In genomic region chr14:95025941-95026340, GRCh38 we compare ENCODE assay signal across 16 cellular contexts.
DNase-seq lines count a peak whose midpoint lies in the region; ATAC-seq and TF ChIP-seq lines count a peak whose summit lies in the region.
"Had no signal": no experiment of that assay in that cellular context is flagged by ENCODE, and none has a peak within 500 bp of the region (broad histone marks: within the 10 kb centered on the region; RNA-seq: fewer than 3 reads in every experiment).

No MANE protein-coding gene starts in this region.

- H4K12ac ChIP-seq in trophoblast cell (ENCODE audit: low read depth, low read length) = no peak overlapping the region

- no peaks in the 10 kb centered on the region for H3F3A ChIP-seq in smooth muscle cell (ENCODE audit: low read depth)

- H3K4me1 ChIP-seq in lung (ENCODE audit: control insufficient read depth in 2 of 2, insufficient read depth in 2 of 2, low read length in 2 of 2) (no peaks in the 10 kb centered on the region), trophoblast cell (ENCODE audit: control insufficient read depth in 1 of 2, insufficient read depth in 2 of 2, low read length in 2 of 2) (peaks cover 0 to 6% of the 10 kb centered on the region in 2 experiments), smooth muscle cell (ENCODE audit: low read depth) (no peaks in the 10 kb centered on the region)

- H2BK12ac ChIP-seq in trophoblast cell (ENCODE audit: low read length) = no peak overlapping the region

- no peak overlapping the region for H2AFZ ChIP-seq in trophoblast cell (ENCODE audit: insufficient read depth, low read length, poor library complexity)
- H2AFZ ChIP-seq in smooth muscle cell (ENCODE audit: low read depth) = no peak overlapping the region
- H2AFZ ChIP-seq: GM23338 had no signal

- no peak overlapping the region for H3K4me3 Mint-ChIP-seq in activated CD8-positive, alpha-beta T cell treated with anti-CD3 and anti-CD28 coated beads, Interleukin-2, amount 10 ng/mL, durations not matched to agents 7 days and 5 days
- no peak overlapping the region for H3K4me3 Mint-ChIP-seq in activated CD8-positive, alpha-beta T cell treated with anti-CD3 and anti-CD28 coated beads for 36 hours
- H3K4me3 Mint-ChIP-seq: CD14-positive monocyte; CD8-positive, alpha-beta T cell; GM23338; H9 had no signal

- no peak overlapping the region for H4K8ac ChIP-seq in trophoblast cell (ENCODE audit: low read depth, low read length)

- no peak for TF ChIP-seq CTCF in activated CD8-positive, alpha-beta T cell treated with anti-CD3 and anti-CD28 coated beads for 36 hours (IDR thresholded peaks at IDR 0.05)
- TF ChIP-seq CTCF in coronary artery (IDR thresholded peaks at IDR 0.05) = no peak
- no peak for TF ChIP-seq CTCF in lung (IDR thresholded peaks at IDR 0.05; ENCODE audit: control extremely low read depth, extremely low read depth)
- no peak for TF ChIP-seq CTCF in smooth muscle cell (IDR thresholded peaks at IDR 0.05; ENCODE audit: borderline replicate concordance, insufficient read depth, poor library complexity, severe bottlenecking)

- peaks cover 3% of the 10 kb centered on the region for H3K9me3 Mint-ChIP-seq in activated CD8-positive, alpha-beta T cell treated with anti-CD3 and anti-CD28 coated beads, Interleukin-2, amount 10 ng/mL, durations not matched to agents 7 days and 5 days (ENCODE audit: insufficient read depth)
- H3K9me3 Mint-ChIP-seq in activated CD8-positive, alpha-beta T cell treated with anti-CD3 and anti-CD28 coated beads for 36 hours = peaks cover 6% of the 10 kb centered on the region

- POLR2A ChIA-PET in activated CD8-positive, alpha-beta T cell treated with anti-CD3 and anti-CD28 coated beads, Interleukin-2, amount 10 ng/mL, durations not matched to agents 7 days and 5 days (lab: Charles Lee) = no interaction called here
- POLR2A ChIA-PET in activated CD8-positive, alpha-beta T cell treated with anti-CD3 and anti-CD28 coated beads for 36 hours (lab: Charles Lee) = no interaction called here

- CTCF ChIA-PET in activated CD8-positive, alpha-beta T cell treated with anti-CD3 and anti-CD28 coated beads, Interleukin-2, amount 10 ng/mL, durations not matched to agents 7 days and 5 days (lab: Charles Lee) = no interaction called here
- CTCF ChIA-PET in activated CD8-positive, alpha-beta T cell treated with anti-CD3 and anti-CD28 coated beads for 36 hours (lab: Charles Lee) = no interaction called here

- H3K23ac ChIP-seq in trophoblast cell (ENCODE audit: low read length) = no peak overlapping the region

- peaks cover 1% of the 10 kb centered on the region for H3K4me1 Mint-ChIP-seq in activated CD8-positive, alpha-beta T cell treated with anti-CD3 and anti-CD28 coated beads, Interleukin-2, amount 10 ng/mL, durations not matched to agents 7 days and 5 days (ENCODE audit: low read depth)
- H3K4me1 Mint-ChIP-seq in activated CD8-positive, alpha-beta T cell treated with anti-CD3 and anti-CD28 coated beads for 36 hours (ENCODE audit: low read depth) = peaks cover under 1% of the 10 kb centered on the region
- H3K4me1 Mint-ChIP-seq: CD14-positive monocyte, GM23338 had no signal

- H3K4me2 ChIP-seq in trophoblast cell (ENCODE audit: low read length) (no peak overlapping the region), smooth muscle cell (no peak overlapping the region)
- H3K4me2 ChIP-seq: GM23338 had no signal

- no peak overlapping the region for H3K14ac ChIP-seq in trophoblast cell (ENCODE audit: low read length)

- H3K27ac ChIP-seq in coronary artery (no peak overlapping the region), lung (ENCODE audit: low read depth in 1 of 2, low read length in 1 of 2) (no peak overlapping the region), trophoblast cell (ENCODE audit: low read depth, low read length) (no peak overlapping the region), smooth muscle cell (ENCODE audit: low read depth) (no peak overlapping the region)
- H3K27ac ChIP-seq: 22Rv1 had no signal

- no peak overlapping the region for H2AK5ac ChIP-seq in trophoblast cell (ENCODE audit: low read length)

- H4K91ac ChIP-seq in trophoblast cell (ENCODE audit: low read depth, low read length) = no peak overlapping the region

- peaks cover 3 to 7% of the 10 kb centered on the region in 2 donors for H3K9me3 ChIP-seq in lung (ENCODE audit: control insufficient read depth in 2 of 2, insufficient read depth in 1 of 2, low read length in 1 of 2)
- H3K9me3 ChIP-seq in trophoblast cell (ENCODE audit: insufficient read depth, low read depth, low read length) = no peaks in the 10 kb centered on the region
- no peaks in the 10 kb centered on the region for H3K9me3 ChIP-seq in smooth muscle cell (replicated peaks; ENCODE audit: low read depth)

- H3K9ac ChIP-seq in trophoblast cell (ENCODE audit: low read length) (peak overlapping the region; percentile 41), smooth muscle cell (ENCODE audit: low read depth) (no peak overlapping the region)

- H3K27me3 Mint-ChIP-seq in activated CD8-positive, alpha-beta T cell treated with anti-CD3 and anti-CD28 coated beads, Interleukin-2, amount 10 ng/mL, durations not matched to agents 7 days and 5 days (ENCODE audit: low read depth) = peaks cover 14% of the 10 kb centered on the region
- peaks cover 5% of the 10 kb centered on the region for H3K27me3 Mint-ChIP-seq in activated CD8-positive, alpha-beta T cell treated with anti-CD3 and anti-CD28 coated beads for 36 hours

- H3K36me3 ChIP-seq in lung (ENCODE audit: control insufficient read depth in 2 of 2, insufficient read depth in 2 of 2, low read length in 2 of 2) (no peaks in the 10 kb centered on the region), trophoblast cell (ENCODE audit: control insufficient read depth in 1 of 2, insufficient read depth in 2 of 2, low read length in 2 of 2) (no peaks in the 10 kb centered on the region), smooth muscle cell (ENCODE audit: low read depth) (no peaks in the 10 kb centered on the region)

- intact Hi-C loops in activated CD8-positive, alpha-beta T cell treated with anti-CD3 and anti-CD28 coated beads for 36 hours (cut with micrococcal nuclease) = no loop called here

- no peak overlapping the region for H2BK120ac ChIP-seq in trophoblast cell (ENCODE audit: insufficient read depth, low read length, poor library complexity)

- H3K79me2 ChIP-seq in trophoblast cell (ENCODE audit: control insufficient read depth, insufficient read depth, low read length, poor library complexity) (no peaks in the 10 kb centered on the region), smooth muscle cell (ENCODE audit: low read depth) (no peaks in the 10 kb centered on the region)

- H3K4me3 ChIP-seq in coronary artery (no peak overlapping the region), lung (no peak overlapping the region), trophoblast cell (ENCODE audit: low read depth, low read length) (no peak overlapping the region), smooth muscle cell (no peak overlapping the region)
- H3K4me3 ChIP-seq: GM23338 had no signal

- H3K18ac ChIP-seq in trophoblast cell (ENCODE audit: low read length) = no peak overlapping the region

- H3K79me1 ChIP-seq in trophoblast cell (ENCODE audit: low read length) = peaks cover 1% of the 10 kb centered on the region

- 92 to 95% methylated on average over 6 of the region's 6 CpGs for WGBS in lung, 2 donors
- WGBS in trophoblast cell (ENCODE audit: extremely low coverage, insufficient coverage, insufficient read length) = no CpG with 5 or more reads among the region's 6 CpGs
- 95% methylated on average over 6 of the region's 6 CpGs for WGBS in smooth muscle cell (ENCODE audit: low lambda C conversion rate)

- H3K36me3 Mint-ChIP-seq in activated CD8-positive, alpha-beta T cell treated with anti-CD3 and anti-CD28 coated beads, Interleukin-2, amount 10 ng/mL, durations not matched to agents 7 days and 5 days (ENCODE audit: low read depth) = no peaks in the 10 kb centered on the region
- H3K36me3 Mint-ChIP-seq in activated CD8-positive, alpha-beta T cell treated with anti-CD3 and anti-CD28 coated beads for 36 hours (ENCODE audit: low read depth) = no peaks in the 10 kb centered on the region
- H3K36me3 Mint-ChIP-seq: CD14-positive monocyte; CD8-positive, alpha-beta T cell had no signal

- no peaks in the 10 kb centered on the region for H4K20me1 ChIP-seq in smooth muscle cell (ENCODE audit: low read depth)

- no peak overlapping the region for H3K4ac ChIP-seq in trophoblast cell (ENCODE audit: low read depth, low read length)

- H3K27ac Mint-ChIP-seq in activated CD8-positive, alpha-beta T cell treated with anti-CD3 and anti-CD28 coated beads, Interleukin-2, amount 10 ng/mL, durations not matched to agents 7 days and 5 days = no peak overlapping the region
- no peak overlapping the region for H3K27ac Mint-ChIP-seq in activated CD8-positive, alpha-beta T cell treated with anti-CD3 and anti-CD28 coated beads for 36 hours
- H3K27ac Mint-ChIP-seq: CD14-positive monocyte; CD8-positive, alpha-beta T cell; GM23338; H9 had no signal

- peak; percentile 9 for DNase-seq in activated CD8-positive, alpha-beta T cell treated with anti-CD3 and anti-CD28 coated beads, Interleukin-2, amount 10 ng/mL, durations not matched to agents 7 days and 5 days
- DNase-seq in activated CD8-positive, alpha-beta T cell treated with anti-CD3 and anti-CD28 coated beads for 36 hours = no peak
- peak; percentile 41 for DNase-seq in coronary artery (ENCODE audit: low spot score)
- DNase-seq in lung (ENCODE audit: low spot score) = peak; percentile 20
- no peak for DNase-seq in trophoblast cell
- no peak for DNase-seq in putamen (ENCODE audit: low spot score)
- no peak for DNase-seq in smooth muscle cell (lab: John Stamatoyannopoulos, UW; ENCODE audit: unreplicated experiment)
- DNase-seq: CD8-positive, alpha-beta T cell; COR-L47; DMS153; DMS79 treated with DMSO at 0.1 percent for 48 hours; H9 had no signal

- H2BK5ac ChIP-seq in trophoblast cell (ENCODE audit: low read depth, low read length, poor library complexity) = no peak overlapping the region

- no peak for ATAC-seq in activated CD8-positive, alpha-beta T cell treated with anti-CD3 and anti-CD28 coated beads, Interleukin-2, amount 10 ng/mL, durations not matched to agents 7 days and 5 days
- no peak for ATAC-seq in activated CD8-positive, alpha-beta T cell treated with anti-CD3 and anti-CD28 coated beads for 36 hours
- no peak for ATAC-seq in lung (ENCODE audit: insufficient read depth, low FRiP score)
- ATAC-seq in GM21447 (IDR thresholded peaks at IDR 0.05; ENCODE audit: unreplicated experiment) = no peak
- ATAC-seq: CD8-positive, alpha-beta T cell; GM23338 had no signal

- H3K27me3 ChIP-seq in lung (ENCODE audit: control insufficient read depth, insufficient read depth) (no peaks in the 10 kb centered on the region), trophoblast cell (ENCODE audit: insufficient read depth, low read length) (no peaks in the 10 kb centered on the region), smooth muscle cell (ENCODE audit: low read depth) (no peaks in the 10 kb centered on the region)

Comparison
In these comparisons a context has a peak if more than half of its experiments do, and no peak if none do; other contexts are left out.
1. DNase-seq: peak in activated CD8-positive, alpha-beta T cell treated with anti-CD3 and anti-CD28 coated beads, Interleukin-2, amount 10 ng/mL, durations not matched to agents 7 days and 5 days (single experiment), coronary artery (single experiment) and lung (single experiment); none in activated CD8-positive, alpha-beta T cell treated with anti-CD3 and anti-CD28 coated beads for 36 hours (single experiment), trophoblast cell (0 of 2), putamen (single experiment) and smooth muscle cell (single experiment).